9 cellular contexts compared by ENCODE assay signal in the genomic region with DNA sequence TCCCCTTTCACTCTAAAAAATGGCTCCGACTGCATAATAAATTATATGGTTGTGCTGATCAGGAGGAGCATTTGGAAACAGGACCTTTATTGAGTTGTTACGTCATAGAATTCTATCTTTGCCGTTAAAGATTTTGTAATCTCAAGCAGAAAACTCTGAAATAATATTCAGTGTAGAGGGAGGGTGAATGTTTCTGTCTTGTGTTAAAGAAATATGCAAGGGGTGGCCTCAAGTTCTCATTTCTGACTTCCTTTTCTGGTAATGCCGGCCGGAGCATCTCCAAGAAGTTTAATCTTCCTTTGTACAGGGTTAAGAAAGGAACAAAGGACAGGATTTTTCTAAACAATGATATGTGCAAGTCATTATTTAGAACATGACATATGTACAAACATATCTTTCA.
DNase-seq lines count a peak whose midpoint lies in the region; ATAC-seq and TF ChIP-seq lines count a peak whose summit lies in the region.
"Had no signal": no experiment of that assay in that cellular context is flagged by ENCODE, and none has a peak within 500 bp of the region (broad histone marks: within the 10 kb centered on the region; RNA-seq: fewer than 3 reads in every experiment).

No MANE protein-coding gene starts in this region.

- H3K4me3 ChIP-seq in heart right ventricle (no peak overlapping the region), upper lobe of right lung (no peak overlapping the region), prostate gland (no peak overlapping the region)

- H3K27me3 ChIP-seq in heart right ventricle (no peaks in the 10 kb centered on the region), upper lobe of right lung (no peaks in the 10 kb centered on the region), prostate gland (replicated peaks; ENCODE audit: insufficient read depth) (no peaks in the 10 kb centered on the region)

- TF ChIP-seq POLR2A in prostate gland (IDR thresholded peaks at IDR 0.05) = no peak

- no peaks in the 10 kb centered on the region for H3K9me3 Mint-ChIP-seq in memory B cell
- H3K9me3 Mint-ChIP-seq: activated naive CD4-positive, alpha-beta T cell treated with anti-CD3 and anti-CD28 coated beads, Interleukin-2, amount 50 U/mL, for 72 hours had no signal

- H3K36me3 ChIP-seq in heart right ventricle = no peaks in the 10 kb centered on the region
- no peaks in the 10 kb centered on the region for H3K36me3 ChIP-seq in upper lobe of right lung
- no peaks in the 10 kb centered on the region for H3K36me3 ChIP-seq in prostate gland

- TF ChIP-seq CTCF in heart right ventricle (IDR thresholded peaks at IDR 0.05) (no peak), upper lobe of right lung (IDR thresholded peaks at IDR 0.05) (no peak), prostate gland (IDR thresholded peaks at IDR 0.05) (no peak)

- ATAC-seq in heart right ventricle (no peak), Right ventricle myocardium inferior (no peak), memory B cell (ENCODE audit: low read depth) (no peak), upper lobe of right lung (peak; percentile 61)

- intact Hi-C loops in heart right ventricle (cut with DNase I) (loop anchor here (1.0 to 10.0 kb wide), 14 partner anchors 187 to 670 kb away; partner anchors contain the start of genes SLC38A2 (in 4 of the 10) and SCAF11 (in 2 of the 10)), Right ventricle myocardium inferior (cut with DNase I) (loop anchor here (5.0 kb wide), 2 partner anchors 308 to 533 kb away; no protein-coding TSS in a partner anchor), upper lobe of right lung (cut with DNase I) (loop anchor here (10.0 kb wide), 1 partner anchor 296 kb away; no protein-coding TSS in a partner anchor), prostate gland (cut with DNase I) (loop anchor here (2.0 to 10.0 kb wide), 3 partner anchors 288 to 513 kb away; partner anchors contain the start of genes SLC38A1 and SLC38A2)

- H3K27ac ChIP-seq in heart right ventricle = peak overlapping the region in 8 of 10 donors; percentile 34 to 73 (median 65)
- peak overlapping the region; percentile 24 for H3K27ac ChIP-seq in upper lobe of right lung
- H3K27ac ChIP-seq in prostate gland = peak overlapping the region in 1 of 2 donors; percentile 1

- H3K4me1 ChIP-seq in heart right ventricle = peaks cover 4 to 62% (median 43%) of the 10 kb centered on the region in 9 donors
- H3K4me1 ChIP-seq in upper lobe of right lung = peaks cover 16% of the 10 kb centered on the region
- H3K4me1 ChIP-seq in prostate gland (replicated peaks) = no peaks in the 10 kb centered on the region

- WGBS in heart right ventricle, 2 donors = 51 to 58% methylated on average over 5 of the region's 5 CpGs
- 51% methylated on average over 5 of the region's 5 CpGs for WGBS in prostate gland

- H3K9me3 ChIP-seq in heart right ventricle = no peaks in the 10 kb centered on the region
- H3K9me3 ChIP-seq in upper lobe of right lung = no peaks in the 10 kb centered on the region
- no peaks in the 10 kb centered on the region for H3K9me3 ChIP-seq in prostate gland

- H3K27ac Mint-ChIP-seq in memory B cell = no peak overlapping the region

- peaks cover 26% of the 10 kb centered on the region for H3K4me1 Mint-ChIP-seq in memory B cell

- no peaks in the 10 kb centered on the region for H3K27me3 Mint-ChIP-seq in memory B cell

- H3K36me3 Mint-ChIP-seq in memory B cell = no peaks in the 10 kb centered on the region
- H3K36me3 Mint-ChIP-seq: activated naive CD4-positive, alpha-beta T cell treated with anti-CD3 and anti-CD28 coated beads, Interleukin-2, amount 50 U/mL, for 72 hours had no signal

- H3K4me3 Mint-ChIP-seq in memory B cell = peak overlapping the region; percentile 61

- DNase-seq in heart right ventricle (no peak), Right ventricle myocardium inferior (ENCODE audit: missing footprints) (no peak), amniotic epithelial cell (ENCODE audit: low read depth) (peak; percentile 59), memory B cell (ENCODE audit: low spot score in 2 of 2) (no peak), upper lobe of right lung (no peak), prostate gland (ENCODE audit: low spot score) (no peak), NCI-H748 (lab: John Stamatoyannopoulos, UW; ENCODE audit: unreplicated experiment) (no peak), NCI-H146 treated with DMSO at 0.1 percent for 48 hours (lab: John Stamatoyannopoulos, UW; ENCODE audit: unreplicated experiment) (no peak)
